In genomic region chr2:241730679-241731293, GRCh38 we compare ENCODE assay signal across 17 cellular contexts. TPM values are rescaled to one million over a fixed set of nuclear protein-coding genes. Genes with fewer than 3 reads are reported as not detected.
DNase-seq lines count a peak whose midpoint lies in the region; ATAC-seq, FAIRE-seq and TF ChIP-seq lines count a peak whose summit lies in the region.
"Had no signal": no experiment of that assay in that cellular context is flagged by ENCODE, and none has a peak within 500 bp of the region (broad histone marks: within the 10 kb centered on the region; RNA-seq: fewer than 3 reads in every experiment).

No MANE protein-coding gene starts in this region.

- BruUV-seq in K562 (replicated peaks; lab: Mats Ljungman, UMichigan): no TSS peak

- H3K4me1 ChIP-seq in OCI-LY3 (ENCODE audit: low read length) (peaks cover 59% of the 10 kb centered on the region), K562 (replicated peaks in 1 of 2; ENCODE audit: control insufficient read depth in 2 of 2, insufficient read depth in 2 of 2, low read length in 2 of 2) (peaks cover 4 to 36% of the 10 kb centered on the region in 2 experiments; a peak in 3 of 5 replicates), ascending aorta (peaks cover 5% of the 10 kb centered on the region in 2 donors)
- H3K4me1 ChIP-seq in CD8-positive, alpha-beta memory T cell (ENCODE audit: insufficient read depth, low read length): peaks cover 9% of the 10 kb centered on the region

- H3K27me3 Mint-ChIP-seq in CD8-positive, alpha-beta memory T cell: no peaks in the 10 kb centered on the region

- POLR2A ChIA-PET in K562 (lab: Yijun Ruan, JAX): interaction anchor here (0.7 kb wide), 1 partner anchor 8 kb away, joined by 3 read pairs; no protein-coding TSS in a partner anchor
- POLR2A ChIA-PET in CD8-positive, alpha-beta memory T cell (lab: Charles Lee): no interaction called here

- ATAC-seq in K562: no peak
- ATAC-seq: activated CD4-positive, CD25-positive, alpha-beta regulatory T cell treated with anti-CD3 and anti-CD28 coated beads, Interleukin-2, amount 50 U/mL, for 24 hours had no signal

- CTCF ChIA-PET in K562 (lab: Yijun Ruan, JAX; ENCODE audit: low intra/inter-chr PET ratio): no interaction called here
- CTCF ChIA-PET in CD8-positive, alpha-beta memory T cell (lab: Charles Lee): interaction anchor here (1.3 to 5.5 kb wide), 2 partner anchors 29 to 32 kb away, joined by 3 to 30 read pairs; partner anchors contain the start of gene ING5

- FAIRE-seq in K562 (lab: Jason Lieb, UNC): peak; percentile 83
- FAIRE-seq: A204.1, bronchial epithelial cell had no signal

- no peaks in the 10 kb centered on the region for H3K9me1 ChIP-seq in K562 (ENCODE audit: control insufficient read depth, insufficient read depth, low read length)

- H3K4me3 ChIP-seq in OCI-LY3 (ENCODE audit: low read length) (no peak overlapping the region), K562 (no peak overlapping the region), ascending aorta (no peak overlapping the region), foreskin fibroblast (ENCODE audit: low read depth in 1 of 2, low read length in 2 of 2) (no peak overlapping the region)
- H3K4me3 ChIP-seq in CD8-positive, alpha-beta memory T cell (ENCODE audit: low read length): no peak overlapping the region
- H3K4me3 ChIP-seq: PC-9, smooth muscle cell had no signal

- TF ChIP-seq RAD21 in K562 (CRISPR knock-in tag; conservative IDR thresholded peaks at IDR 0.05 in 1 of 2, IDR thresholded peaks at IDR 0.05 in 1 of 2): no peak

- H3K4me2 ChIP-seq in OCI-LY3 (ENCODE audit: low read length) (peak overlapping the region; percentile 88), K562 (ENCODE audit: insufficient read depth, low read length) (no peak overlapping the region)
- H3K4me2 ChIP-seq: PC-9, smooth muscle cell had no signal

- peaks cover 0 to 2% (median 0%) of the 10 kb centered on the region in 3 donors for H3K36me3 Mint-ChIP-seq in CD8-positive, alpha-beta memory T cell

- DNase-seq in NOMO-1 (lab: John Stamatoyannopoulos, UW; ENCODE audit: unreplicated experiment in 2 of 2) (peak; percentile 21 to 25), NOMO-1 treated with dmso at 0.1 percent for 144 hours (lab: John Stamatoyannopoulos, UW; ENCODE audit: unreplicated experiment) (no peak), CD1c-positive myeloid dendritic cell (ENCODE audit: extremely low spot score) (peak; percentile 15), K562 (ENCODE audit: extremely low read depth in 1 of 4, low spot score in 3 of 4) (peak in 3 of 4 experiments; percentile 9 to 64 (median 24)), ascending aorta (ENCODE audit: low spot score in 2 of 2) (no peak), foreskin fibroblast (no peak)
- no peak for DNase-seq in CD8-positive, alpha-beta memory T cell
- DNase-seq: activated effector memory CD4-positive, alpha-beta T cell treated with anti-CD3 and anti-CD28 coated beads, Interleukin-2, amount 50 U/mL, for 16 hours; effector CD4-positive, alpha-beta T cell; NCI-H1694 treated with DMSO at 0.1 percent for 48 hours; NCI-H510A; PC-9 had no signal

- no peaks in the 10 kb centered on the region for H3K27me3 ChIP-seq in OCI-LY3 (ENCODE audit: low read depth, low read length)
- no peaks in the 10 kb centered on the region for H3K27me3 ChIP-seq in K562 (ENCODE audit: control insufficient read depth in 2 of 2, insufficient read depth in 2 of 2, low read length in 2 of 2)
- H3K27me3 ChIP-seq in ascending aorta: no peaks in the 10 kb centered on the region
- no peaks in the 10 kb centered on the region for H3K27me3 ChIP-seq in CD8-positive, alpha-beta memory T cell (ENCODE audit: insufficient read depth, low read length, poor library complexity, severe bottlenecking)

- H3K27ac ChIP-seq in OCI-LY3 (ENCODE audit: low read length) (peak overlapping the region; percentile 85), K562 (ENCODE audit: extremely low read depth, low read depth, low read length) (no peak overlapping the region), ascending aorta (no peak overlapping the region)
- no peak overlapping the region for H3K27ac ChIP-seq in CD8-positive, alpha-beta memory T cell (ENCODE audit: low read depth, low read length)
- H3K27ac ChIP-seq: PC-9 had no signal

- peak overlapping the region in 1 of 7 donors; percentile 10 for H3K4me3 Mint-ChIP-seq in CD8-positive, alpha-beta memory T cell

- in situ Hi-C loops in K562 (cut with MboI): no loop called here

- intact Hi-C loops in K562 (cut with micrococcal nuclease): loop anchor here (5.0 kb wide), 2 partner anchors 43 to 152 kb away; partner anchors contain the start of gene DTYMK
- intact Hi-C loops in ascending aorta (cut with DNase I): loop anchor here (5.0 to 10.0 kb wide), 2 partner anchors 376 to 878 kb away; partner anchors contain the start of gene FARP2

- H3K9me3 ChIP-seq in OCI-LY3 (ENCODE audit: insufficient read depth, low read length): no peaks in the 10 kb centered on the region
- H3K9me3 ChIP-seq in K562 (replicated peaks; ENCODE audit: control insufficient read depth, insufficient read depth, low read depth, low read length): no peaks in the 10 kb centered on the region
- no peaks in the 10 kb centered on the region for H3K9me3 ChIP-seq in ascending aorta
- H3K9me3 ChIP-seq in CD8-positive, alpha-beta memory T cell (ENCODE audit: low read length): no peaks in the 10 kb centered on the region

- H3K9ac ChIP-seq in OCI-LY3 (ENCODE audit: low read length) (peak overlapping the region; percentile 38; the same call in 1 of the 2 replicates), K562 (ENCODE audit: insufficient read depth in 1 of 2, low read depth in 2 of 2, low read length in 2 of 2) (peak overlapping the region in 1 of 2 experiments; percentile 9; a peak in 1 of 4 replicates)

- no peak for TF ChIP-seq EP300 in K562 (IDR thresholded peaks at IDR 0.05; ENCODE audit: low read length)

- TF ChIP-seq CTCF in OCI-LY3 (IDR thresholded peaks at IDR 0.05; ENCODE audit: low read depth, low read length): no peak
- no peak for TF ChIP-seq CTCF in K562 (IDR thresholded peaks at IDR 0.05 in 2 of 3, conservative IDR thresholded peaks at IDR 0.05 in 1 of 3; ENCODE audit: insufficient read depth in 2 of 3, low read depth in 1 of 3, low read length in 3 of 3)
- TF ChIP-seq CTCF in ascending aorta (IDR thresholded peaks at IDR 0.05): no peak
- no peak for TF ChIP-seq CTCF in foreskin fibroblast (IDR thresholded peaks at IDR 0.05; ENCODE audit: low read depth, low read length)

- H3K79me2 ChIP-seq in OCI-LY3 (ENCODE audit: low read length) (peaks cover 11% of the 10 kb centered on the region), K562 (ENCODE audit: control insufficient read depth, insufficient read depth, low read length) (peaks cover 13% of the 10 kb centered on the region)

- H3K36me3 ChIP-seq in OCI-LY3 (replicated peaks; ENCODE audit: low read depth, low read length): peaks cover 9% of the 10 kb centered on the region
- no peaks in the 10 kb centered on the region for H3K36me3 ChIP-seq in K562 (ENCODE audit: control insufficient read depth, insufficient read depth, low read length)
- H3K36me3 ChIP-seq in ascending aorta: peaks cover 0 to 7% of the 10 kb centered on the region in 2 donors
- H3K36me3 ChIP-seq in CD8-positive, alpha-beta memory T cell (ENCODE audit: insufficient read depth, low read length): no peaks in the 10 kb centered on the region

- H4K20me1 ChIP-seq in OCI-LY3 (ENCODE audit: insufficient read depth, low read length) (no peaks in the 10 kb centered on the region), K562 (replicated peaks; ENCODE audit: control insufficient read depth, insufficient read depth, low read length) (0 out of 2 replicates have a peak, but pooled peaks cover 3% of the 10 kb centered on the region)

- WGBS in K562 (ENCODE audit: insufficient coverage, low coverage, missing lambda C conversion rate): 24% methylated on average over 10 of the region's 11 CpGs

- no peaks in the 10 kb centered on the region for H3K9me3 Mint-ChIP-seq in CD8-positive, alpha-beta memory T cell

- peaks cover 9 to 36% (median 16%) of the 10 kb centered on the region in 3 donors for H3K4me1 Mint-ChIP-seq in CD8-positive, alpha-beta memory T cell

- H2AFZ ChIP-seq in OCI-LY3 (ENCODE audit: low read depth, low read length) (no peak overlapping the region), K562 (ENCODE audit: low read depth, low read length) (no peak overlapping the region)
- H2AFZ ChIP-seq: PC-9 had no signal

- TF ChIP-seq POLR2A in K562 (conservative IDR thresholded peaks at IDR 0.05): no peak

- H3K27ac Mint-ChIP-seq in CD8-positive, alpha-beta memory T cell: peak overlapping the region in 3 of 8 donors; percentile 63 to 82 (median 68)

RNA-seq across cellular contexts. Expression of gene D2HGDH, which starts 3.6 kb away (rescaled TPM):
- total RNA-seq in K562 (2011; cell fraction: chromatin; rRNA removed; ENCODE audit: low replicate concordance): 47.1 and 160 TPM in 2 replicates
- total RNA-seq in K562 (2011; cell fraction: nucleolus; rRNA removed): 99.4 and 106 TPM in 2 replicates
- 49.9 and 63.9 TPM in 2 replicates for total RNA-seq in K562 (2011; cell fraction: nucleoplasm; rRNA removed)
- total RNA-seq in K562 (2014; rRNA removed) (22.4 and 23.3 TPM in 2 replicates), K562 (2014; rRNA removed; fragmentation: Illumina TruSeq; extraction: Trizol) (1.7 and 4.4 TPM in 2 replicates), K562 (2015; rRNA removed; fragmentation: Illumina TruSeq; extraction: Trizol) (10.3 and 10.9 TPM in 2 replicates), K562 (2021) (26.0 and 30.8 TPM in 2 replicates), ascending aorta (22.2 TPM)
- polyA plus RNA-seq in K562 (2011; rRNA removed) (15.2 and 25.7 TPM in 2 replicates), K562 (2014; fragmentation: Illumina TruSeq; extraction: Trizol) (5.1 and 10.1 TPM in 2 replicates), K562 (2014; fragmentation: Nextera tagmentation; extraction: Ambion mirVana) (under 1 TPM; 0.39 to 0.52 TPM), K562 (2014; rRNA removed) (26.5 and 29.0 TPM in 2 replicates)
- polyA plus RNA-seq in K562 (2011; cell fraction: cytosol; rRNA removed): 10.4 and 20.9 TPM in 2 replicates
- polyA plus RNA-seq in K562 (2011; cell fraction: nucleus; rRNA removed): 136 and 197 TPM in 2 replicates
- polyA plus RNA-seq in K562 (2012): 28.7 and 36.6 TPM in 2 replicates
- 4.4 and 10.4 TPM in 2 replicates for polyA minus RNA-seq in K562 (2011; rRNA and poly(A)+ RNA removed)
- polyA minus RNA-seq in K562 (2011; cell fraction: cytosol; rRNA and poly(A)+ RNA removed): 14.4 and 21.0 TPM in 2 replicates
- polyA minus RNA-seq in K562 (2011; cell fraction: nucleus; rRNA and poly(A)+ RNA removed): 33.7 and 35.7 TPM in 2 replicates
- 10 to 100 TPM; 22.9 to 23.4 TPM for total RNA-seq in CD8-positive, alpha-beta memory T cell
- polyA plus RNA-seq in CD8-positive, alpha-beta memory T cell: 5.7 TPM

RNA-seq across cellular contexts. Expression of gene ING5, which starts 28.9 kb away (rescaled TPM):
- total RNA-seq in K562 (2011; cell fraction: chromatin; rRNA removed; ENCODE audit: low replicate concordance): 115 and 209 TPM in 2 replicates
- 112 and 114 TPM in 2 replicates for total RNA-seq in K562 (2011; cell fraction: nucleolus; rRNA removed)
- total RNA-seq in K562 (2011; cell fraction: nucleoplasm; rRNA removed): 67.4 and 95.2 TPM in 2 replicates
- total RNA-seq in K562 (2014; rRNA removed) (28.7 and 30.5 TPM in 2 replicates), K562 (2014; rRNA removed; fragmentation: Illumina TruSeq; extraction: Trizol) (23.2 and 27.9 TPM in 2 replicates), K562 (2015; rRNA removed; fragmentation: Illumina TruSeq; extraction: Trizol) (26.9 and 28.4 TPM in 2 replicates), K562 (2021) (25.1 and 27.5 TPM in 2 replicates), ascending aorta (38.1 TPM)
- polyA plus RNA-seq in K562 (2011; rRNA removed) (32.0 and 37.2 TPM in 2 replicates), K562 (2014; fragmentation: Illumina TruSeq; extraction: Trizol) (21.9 and 23.2 TPM in 2 replicates), K562 (2014; fragmentation: Nextera tagmentation; extraction: Ambion mirVana) (10 to 100 TPM; 10.4 to 13.2 TPM), K562 (2014; rRNA removed) (53.3 and 73.4 TPM in 2 replicates)
- polyA plus RNA-seq in K562 (2011; cell fraction: cytosol; rRNA removed): 27.3 and 27.8 TPM in 2 replicates
- polyA plus RNA-seq in K562 (2011; cell fraction: nucleus; rRNA removed): 77.4 and 82.1 TPM in 2 replicates
- polyA plus RNA-seq in K562 (2012): 23.3 and 29.6 TPM in 2 replicates
- 33.2 and 34.8 TPM in 2 replicates for polyA minus RNA-seq in K562 (2011; rRNA and poly(A)+ RNA removed)
- 17.5 and 22.4 TPM in 2 replicates for polyA minus RNA-seq in K562 (2011; cell fraction: cytosol; rRNA and poly(A)+ RNA removed)
- polyA minus RNA-seq in K562 (2011; cell fraction: nucleus; rRNA and poly(A)+ RNA removed): 22.6 and 23.5 TPM in 2 replicates
- total RNA-seq in CD8-positive, alpha-beta memory T cell: 10 to 100 TPM; 44.4 to 48.4 TPM
- 19.5 TPM for polyA plus RNA-seq in CD8-positive, alpha-beta memory T cell

RNA-seq across cellular contexts. Expression of gene DTYMK, which starts 44.2 kb away (rescaled TPM):
- total RNA-seq in K562 (2011; cell fraction: chromatin; rRNA removed; ENCODE audit: low replicate concordance): 57.7 and 95.5 TPM in 2 replicates
- total RNA-seq in K562 (2011; cell fraction: nucleolus; rRNA removed): 74.7 and 77.5 TPM in 2 replicates
- total RNA-seq in K562 (2011; cell fraction: nucleoplasm; rRNA removed): 86.8 and 106 TPM in 2 replicates
- total RNA-seq in K562 (2014; rRNA removed) (78.1 and 81.1 TPM in 2 replicates), K562 (2014; rRNA removed; fragmentation: Illumina TruSeq; extraction: Trizol) (26.5 and 31.9 TPM in 2 replicates), K562 (2015; rRNA removed; fragmentation: Illumina TruSeq; extraction: Trizol) (47.9 and 55.3 TPM in 2 replicates), K562 (2021) (83.3 and 85.0 TPM in 2 replicates), ascending aorta (25.0 TPM)
- polyA plus RNA-seq in K562 (2011; rRNA removed) (51.2 and 51.8 TPM in 2 replicates), K562 (2014; fragmentation: Illumina TruSeq; extraction: Trizol) (43.4 and 50.3 TPM in 2 replicates), K562 (2014; fragmentation: Nextera tagmentation; extraction: Ambion mirVana) (10 to 100 TPM in 1 of 2 experiments, 1 to 10 TPM in 1; 8.2 to 20.4 TPM), K562 (2014; rRNA removed) (68.7 and 79.5 TPM in 2 replicates)
- 45.7 and 67.7 TPM in 2 replicates for polyA plus RNA-seq in K562 (2011; cell fraction: cytosol; rRNA removed)
- polyA plus RNA-seq in K562 (2011; cell fraction: nucleus; rRNA removed): 49.7 and 59.0 TPM in 2 replicates
- 49.1 and 64.7 TPM in 2 replicates for polyA plus RNA-seq in K562 (2012)
- 9.9 and 12.3 TPM in 2 replicates for polyA minus RNA-seq in K562 (2011; rRNA and poly(A)+ RNA removed)
- 22.5 and 22.9 TPM in 2 replicates for polyA minus RNA-seq in K562 (2011; cell fraction: cytosol; rRNA and poly(A)+ RNA removed)
- 12.9 and 17.8 TPM in 2 replicates for polyA minus RNA-seq in K562 (2011; cell fraction: nucleus; rRNA and poly(A)+ RNA removed)
- 100 to 1,000 TPM; 131 to 134 TPM for total RNA-seq in CD8-positive, alpha-beta memory T cell
- polyA plus RNA-seq in CD8-positive, alpha-beta memory T cell: 41.1 TPM

RNA-seq across cellular contexts. Expression of gene GAL3ST2, which starts 45.8 kb away (rescaled TPM):
- 0.51 and 1.8 TPM in 2 replicates for total RNA-seq in K562 (2011; cell fraction: chromatin; rRNA removed; ENCODE audit: low replicate concordance)
- 1.8 and 2.2 TPM in 2 replicates for total RNA-seq in K562 (2011; cell fraction: nucleolus; rRNA removed)
- 1.1 TPM in 1 of 2 replicates, not detected in the other for total RNA-seq in K562 (2011; cell fraction: nucleoplasm; rRNA removed)
- total RNA-seq in K562 (2014; rRNA removed) (0.61 TPM in 1 of 2 replicates, not detected in the other), K562 (2014; rRNA removed; fragmentation: Illumina TruSeq; extraction: Trizol) (not detected in 2 replicates), K562 (2015; rRNA removed; fragmentation: Illumina TruSeq; extraction: Trizol) (not detected in 2 replicates), K562 (2021) (0.31 and 0.42 TPM in 2 replicates), ascending aorta (not detected)
- polyA plus RNA-seq in K562 (2011; rRNA removed) (0.08 TPM in 1 of 2 replicates, not detected in the other), K562 (2014; fragmentation: Illumina TruSeq; extraction: Trizol) (not detected in 2 replicates), K562 (2014; fragmentation: Nextera tagmentation; extraction: Ambion mirVana) (not detected), K562 (2014; rRNA removed) (0.38 TPM in 1 of 2 replicates, not detected in the other)
- polyA plus RNA-seq in K562 (2011; cell fraction: cytosol; rRNA removed): not detected in 2 replicates
- polyA plus RNA-seq in K562 (2011; cell fraction: nucleus; rRNA removed): 0.15 and 0.43 TPM in 2 replicates
- polyA plus RNA-seq in K562 (2012): 0.90 and 1.00 TPM in 2 replicates
- polyA minus RNA-seq in K562 (2011; rRNA and poly(A)+ RNA removed): not detected in 2 replicates
- not detected in 2 replicates for polyA minus RNA-seq in K562 (2011; cell fraction: cytosol; rRNA and poly(A)+ RNA removed)
- polyA minus RNA-seq in K562 (2011; cell fraction: nucleus; rRNA and poly(A)+ RNA removed): 0.33 and 0.67 TPM in 2 replicates
- under 1 TPM in 1 of 2 experiments, not detected in 1; 0.16 TPM for total RNA-seq in CD8-positive, alpha-beta memory T cell
- not detected for polyA plus RNA-seq in CD8-positive, alpha-beta memory T cell
- total RNA-seq: bronchial epithelial cell, smooth muscle cell had no signal

Comparison
In these comparisons a context has a peak if more than half of its experiments do, and no peak if none do; other contexts are left out.
1. DNase-seq: peak in NOMO-1 (2 of 2), CD1c-positive myeloid dendritic cell (single experiment) and K562 (3 of 4); none in NOMO-1 treated with dmso at 0.1 percent for 144 hours (single experiment), ascending aorta (0 of 2), foreskin fibroblast (0 of 2) and CD8-positive, alpha-beta memory T cell (0 of 5).